16 cellular contexts compared by ENCODE assay signal in genomic region chr3:37910666-37911400, GRCh38. TPM values are rescaled to one million over a fixed set of nuclear protein-coding genes. Genes with fewer than 3 reads are reported as not detected.
DNase-seq lines count a peak whose midpoint lies in the region; ATAC-seq and TF ChIP-seq lines count a peak whose summit lies in the region.
"Had no signal": no experiment of that assay in that cellular context is flagged by ENCODE, and none has a peak within 500 bp of the region (broad histone marks: within the 10 kb centered on the region; RNA-seq: fewer than 3 reads in every experiment).

No MANE protein-coding gene starts in this region.

- POLR2A ChIA-PET in OCI-LY7 (lab: Charles Lee): interaction anchor here (0.6 to 2.2 kb wide), 5 partner anchors 8 to 1574 kb away, joined by 3 to 7 read pairs (median 4); no protein-coding TSS in a partner anchor

- H3K27me3 ChIP-seq in dorsolateral prefrontal cortex (no peaks in the 10 kb centered on the region), suprapubic skin (no peaks in the 10 kb centered on the region)

- H3K79me2 ChIP-seq in OCI-LY7 (ENCODE audit: insufficient read depth, low read depth, low read length): no peaks in the 10 kb centered on the region

- H3K36me3 ChIP-seq in OCI-LY7 (ENCODE audit: insufficient read depth, low read length) (no peaks in the 10 kb centered on the region), suprapubic skin (no peaks in the 10 kb centered on the region)

- H3K9me2 ChIP-seq in OCI-LY7 (ENCODE audit: insufficient read depth, low read length): no peaks in the 10 kb centered on the region

- no peak for ATAC-seq in activated CD8-positive, alpha-beta memory T cell treated with anti-CD3 and anti-CD28 coated beads, Interleukin-2, amount 10 ng/mL, durations not matched to agents 7 days and 5 days
- ATAC-seq: esophagus mucosa, K562 had no signal

- H3K4me3 ChIP-seq in OCI-LY7 (ENCODE audit: low read depth, low read length, poor library complexity, severe bottlenecking) (no peak overlapping the region), dorsolateral prefrontal cortex (no peak overlapping the region), suprapubic skin (no peak overlapping the region)
- H3K4me3 ChIP-seq: K562 had no signal

- no peaks in the 10 kb centered on the region for H4K20me1 ChIP-seq in OCI-LY7 (ENCODE audit: insufficient read depth, low read length)

- TF ChIP-seq EP300 in suprapubic skin (IDR thresholded peaks at IDR 0.05): no peak

- intact Hi-C loops in OCI-LY7 (cut with micrococcal nuclease; ENCODE audit: unreplicated experiment) (no loop called here), dorsolateral prefrontal cortex (cut with DNase I) (no loop called here)

- BruUV-seq in OCI-LY7 (replicated peaks; lab: Mats Ljungman, UMichigan): no TSS peak

- H3K4me1 Mint-ChIP-seq in mesothelial cell of epicardium (peaks cover 33% of the 10 kb centered on the region), progenitor cell of endocrine pancreas (ENCODE audit: low read depth) (peaks cover 15% of the 10 kb centered on the region)
- peaks cover 36% of the 10 kb centered on the region for H3K4me1 Mint-ChIP-seq in activated CD8-positive, alpha-beta memory T cell treated with anti-CD3 and anti-CD28 coated beads, Interleukin-2, amount 10 ng/mL, durations not matched to agents 7 days and 5 days

- H3K27ac Mint-ChIP-seq in mesothelial cell of epicardium (peak overlapping the region; percentile 73), progenitor cell of endocrine pancreas (no peak overlapping the region)
- H3K27ac Mint-ChIP-seq in activated CD8-positive, alpha-beta memory T cell treated with anti-CD3 and anti-CD28 coated beads, Interleukin-2, amount 10 ng/mL, durations not matched to agents 7 days and 5 days: no peak overlapping the region
- H3K27ac Mint-ChIP-seq: activated T-cell treated with anti-CD3 and anti-CD28 coated beads, Interleukin-2, amount 50 U/mL, for 24 hours had no signal

- H3K4me2 ChIP-seq in OCI-LY7 (ENCODE audit: low read length): no peak overlapping the region

- H3K4me3 Mint-ChIP-seq in mesothelial cell of epicardium: no peak overlapping the region
- no peak overlapping the region for H3K4me3 Mint-ChIP-seq in progenitor cell of endocrine pancreas (ENCODE audit: low read depth)
- no peak overlapping the region for H3K4me3 Mint-ChIP-seq in activated CD8-positive, alpha-beta memory T cell treated with anti-CD3 and anti-CD28 coated beads, Interleukin-2, amount 10 ng/mL, durations not matched to agents 7 days and 5 days
- H3K4me3 Mint-ChIP-seq: activated T-cell treated with anti-CD3 and anti-CD28 coated beads, Interleukin-2, amount 50 U/mL, for 24 hours had no signal

- H2AFZ ChIP-seq in OCI-LY7 (ENCODE audit: low read length): peak overlapping the region; percentile 75

- CTCF ChIA-PET in OCI-LY7 (lab: Charles Lee; ENCODE audit: unreplicated experiment): no interaction called here
- CTCF ChIA-PET in activated CD8-positive, alpha-beta memory T cell treated with anti-CD3 and anti-CD28 coated beads, Interleukin-2, amount 10 ng/mL, durations not matched to agents 7 days and 5 days (lab: Charles Lee): interaction anchor here (1.0 to 2.0 kb wide), 4 partner anchors 9 to 63 kb away, joined by 3 to 8 read pairs (median 6); no protein-coding TSS in a partner anchor

- no peak for TF ChIP-seq CTCF in OCI-LY7 (conservative IDR thresholded peaks at IDR 0.05; ENCODE audit: low read length)
- peak in 1 of 56 donors; percentile 9 for TF ChIP-seq CTCF in dorsolateral prefrontal cortex (IDR thresholded peaks at IDR 0.05 in 54 of 56, conservative IDR thresholded peaks at IDR 0.05 in 2 of 56; ENCODE audit: low read depth in 1 of 56, partially characterized antibody in 56 of 56)
- no peak for TF ChIP-seq CTCF in mesothelial cell of epicardium (IDR thresholded peaks at IDR 0.05; ENCODE audit: unreplicated experiment)
- TF ChIP-seq CTCF in suprapubic skin (IDR thresholded peaks at IDR 0.05): no peak
- no peak for TF ChIP-seq CTCF in progenitor cell of endocrine pancreas (IDR thresholded peaks at IDR 0.05; ENCODE audit: unreplicated experiment)

- H3K4me1 ChIP-seq in OCI-LY7 (ENCODE audit: insufficient read depth, low read length, poor library complexity, severe bottlenecking): peaks cover 61% of the 10 kb centered on the region
- H3K4me1 ChIP-seq in suprapubic skin: peaks cover 34% of the 10 kb centered on the region

- 71% methylated on average over 4 of the region's 4 CpGs for WGBS in suprapubic skin

- H3K9me3 Mint-ChIP-seq in mesothelial cell of epicardium (peaks cover 19% of the 10 kb centered on the region), progenitor cell of endocrine pancreas (ENCODE audit: low read depth) (peaks cover 14% of the 10 kb centered on the region)
- no peaks in the 10 kb centered on the region for H3K9me3 Mint-ChIP-seq in activated CD8-positive, alpha-beta memory T cell treated with anti-CD3 and anti-CD28 coated beads, Interleukin-2, amount 10 ng/mL, durations not matched to agents 7 days and 5 days (ENCODE audit: low read depth)
- H3K9me3 Mint-ChIP-seq: activated T-cell treated with anti-CD3 and anti-CD28 coated beads, Interleukin-2, amount 50 U/mL, for 24 hours had no signal

- no peak overlapping the region for H3K27ac ChIP-seq in OCI-LY7 (ENCODE audit: low read depth, low read length, poor library complexity, severe bottlenecking)
- peak overlapping the region in 56 of 59 donors; percentile 1 to 93 (median 66) for H3K27ac ChIP-seq in dorsolateral prefrontal cortex
- H3K27ac ChIP-seq in suprapubic skin: peak overlapping the region; percentile 20

- H3K36me3 Mint-ChIP-seq in mesothelial cell of epicardium (peaks cover 28% of the 10 kb centered on the region), progenitor cell of endocrine pancreas (ENCODE audit: insufficient read depth) (peaks cover 25% of the 10 kb centered on the region)
- H3K36me3 Mint-ChIP-seq in activated CD8-positive, alpha-beta memory T cell treated with anti-CD3 and anti-CD28 coated beads, Interleukin-2, amount 10 ng/mL, durations not matched to agents 7 days and 5 days: peaks cover 7% of the 10 kb centered on the region

- DNase-seq in OCI-LY7 (ENCODE audit: low spot score): no peak
- DNase-seq in dorsolateral prefrontal cortex: no peak
- DNase-seq in mesothelial cell of epicardium (ENCODE audit: low spot score in 2 of 2, unreplicated experiment in 2 of 2): no peak
- no peak for DNase-seq in suprapubic skin (ENCODE audit: low spot score in 2 of 2)
- no peak for DNase-seq in NCI-H345 (lab: John Stamatoyannopoulos, UW)
- no peak for DNase-seq in progenitor cell of endocrine pancreas (ENCODE audit: low spot score, unreplicated experiment)
- no peak for DNase-seq in activated CD8-positive, alpha-beta memory T cell treated with anti-CD3 and anti-CD28 coated beads, Interleukin-2, amount 10 ng/mL, durations not matched to agents 7 days and 5 days
- DNase-seq: activated CD4-positive, alpha-beta T cell treated with anti-CD3 and anti-CD28 coated beads, Interleukin-2, amount 50 U/mL, for 4 hours; activated naive CD4-positive, alpha-beta T cell treated with anti-CD3 and anti-CD28 coated beads, Interleukin-2, amount 50 U/mL, for 16 hours; activated T-cell treated with anti-CD3 and anti-CD28 coated beads, Interleukin-2, amount 50 U/mL, for 24 hours; DMS53; glutamatergic neuron; NCI-H69; trophoblast cell had no signal

- no peak for TF ChIP-seq POLR2A in suprapubic skin (IDR thresholded peaks at IDR 0.05)

- H3K27me3 Mint-ChIP-seq in mesothelial cell of epicardium (ENCODE audit: low read depth): no peaks in the 10 kb centered on the region
- no peaks in the 10 kb centered on the region for H3K27me3 Mint-ChIP-seq in progenitor cell of endocrine pancreas
- peaks cover 18% of the 10 kb centered on the region for H3K27me3 Mint-ChIP-seq in activated CD8-positive, alpha-beta memory T cell treated with anti-CD3 and anti-CD28 coated beads, Interleukin-2, amount 10 ng/mL, durations not matched to agents 7 days and 5 days
- H3K27me3 Mint-ChIP-seq: activated T-cell treated with anti-CD3 and anti-CD28 coated beads, Interleukin-2, amount 50 U/mL, for 24 hours had no signal

- H3K9me3 ChIP-seq in OCI-LY7 (ENCODE audit: low read length): no peaks in the 10 kb centered on the region
- no peaks in the 10 kb centered on the region for H3K9me3 ChIP-seq in suprapubic skin

RNA-seq across cellular contexts. Expression of gene CTDSPL, which starts 49.2 kb away (rescaled TPM):
- total RNA-seq in OCI-LY7 (2014; rRNA removed; shearing (Covaris generic)): 0.28 and 0.38 TPM in 2 replicates
- total RNA-seq in OCI-LY7 (2022) (not detected in 2 replicates), dorsolateral prefrontal cortex (10 to 100 TPM; 22.0 to 78.0 (median 36.6) TPM), mesothelial cell of epicardium (29.1 to 33.9 TPM (median 29.9 TPM) in 3 replicates), suprapubic skin (100 to 1,000 TPM in 3 of 4 donors, 10 to 100 TPM in 1; 78.9 to 130 (median 111) TPM), progenitor cell of endocrine pancreas (53.3 and 55.3 TPM in 2 replicates)
- total RNA-seq in activated CD8-positive, alpha-beta memory T cell treated with anti-CD3 and anti-CD28 coated beads, Interleukin-2, amount 10 ng/mL, durations not matched to agents 7 days and 5 days: 1 to 10 TPM; 4.7 to 8.5 TPM

Comparison
In these comparisons a context has a peak if more than half of its experiments do, and no peak if none do; other contexts are left out.
1. RNA of gene CTDSPL, which starts 49.2 kb away (total RNA-seq): 78.9 to 130 TPM in suprapubic skin, 53.3 to 55.3 TPM in progenitor cell of endocrine pancreas, 22.0 to 78.0 TPM in dorsolateral prefrontal cortex, 29.1 to 33.9 TPM in mesothelial cell of epicardium and 4.7 to 8.5 TPM in activated CD8-positive, alpha-beta memory T cell treated with anti-CD3 and anti-CD28 coated beads, Interleukin-2, amount 10 ng/mL, durations not matched to agents 7 days and 5 days; 0.28 to 0.38 TPM in OCI-LY7; every median in the first group is over 4 times any median in the second.